In the genomic region with DNA sequence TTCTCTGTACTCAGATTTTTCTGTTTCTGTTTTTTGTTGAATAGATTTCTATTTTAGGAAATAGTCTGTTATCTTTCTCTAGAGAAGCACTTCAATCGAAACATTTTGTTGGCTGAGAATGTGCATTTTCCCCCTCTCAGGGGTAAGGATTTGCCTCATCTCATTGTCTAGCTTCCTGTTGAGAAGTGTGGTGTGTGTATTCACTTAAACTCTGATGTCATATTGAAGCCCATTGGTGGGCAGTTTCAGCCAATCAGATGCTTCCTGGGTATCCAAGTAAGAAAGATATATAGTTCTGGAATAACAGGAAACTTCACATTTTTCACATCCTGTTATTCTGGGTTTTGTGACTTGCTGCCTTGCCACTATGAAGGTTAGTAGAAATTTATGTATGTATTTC, we compare ENCODE assay signal across 1 cellular context.
TF ChIP-seq lines count a peak whose summit lies in the region.

No MANE protein-coding gene starts in this region.

TF ChIP-seq in GM12878, 131 proteins besides CTCF, POLR2A, EP300 and RAD21 (continued from another document):
- 0 out of 2 replicates have a peak, but pooled peaks have one; percentile 24 for TF ChIP-seq PML (IDR thresholded peaks at IDR 0.05; ENCODE audit: low read length)
- TF ChIP-seq MEF2A (IDR thresholded peaks at IDR 0.05; ENCODE audit: insufficient read depth, low read depth, low read length) = peak; percentile 86
- TF ChIP-seq TBL1XR1 (IDR thresholded peaks at IDR 0.05; ENCODE audit: low read depth, low read length) = 0 out of 2 replicates have a peak, but pooled peaks have one; percentile 3
- no peak for TF ChIP-seq POLR2AphosphoS5 (IDR thresholded peaks at IDR 0.05; ENCODE audit: low read length)
- peak; percentile 46; the same call in 1 of the 2 replicates for TF ChIP-seq RUNX3 (IDR thresholded peaks at IDR 0.05; ENCODE audit: low read length)
- TF ChIP-seq IKZF2 (IDR thresholded peaks at IDR 0.05) = no peak; a peak in 2 of 4 replicates
- 0 out of 4 replicates have a peak, but pooled peaks of 1 of the 2 experiments have one; percentile 14 for TF ChIP-seq BHLHE40 (IDR thresholded peaks at IDR 0.05; ENCODE audit: borderline replicate concordance in 1 of 2, low read depth in 2 of 2, low read length in 1 of 2)
- TF ChIP-seq FOXM1 (IDR thresholded peaks at IDR 0.05; ENCODE audit: low read depth, low read length) = peak; percentile 56; the same call in 1 of the 2 replicates
- TF ChIP-seq, protein P1, sequence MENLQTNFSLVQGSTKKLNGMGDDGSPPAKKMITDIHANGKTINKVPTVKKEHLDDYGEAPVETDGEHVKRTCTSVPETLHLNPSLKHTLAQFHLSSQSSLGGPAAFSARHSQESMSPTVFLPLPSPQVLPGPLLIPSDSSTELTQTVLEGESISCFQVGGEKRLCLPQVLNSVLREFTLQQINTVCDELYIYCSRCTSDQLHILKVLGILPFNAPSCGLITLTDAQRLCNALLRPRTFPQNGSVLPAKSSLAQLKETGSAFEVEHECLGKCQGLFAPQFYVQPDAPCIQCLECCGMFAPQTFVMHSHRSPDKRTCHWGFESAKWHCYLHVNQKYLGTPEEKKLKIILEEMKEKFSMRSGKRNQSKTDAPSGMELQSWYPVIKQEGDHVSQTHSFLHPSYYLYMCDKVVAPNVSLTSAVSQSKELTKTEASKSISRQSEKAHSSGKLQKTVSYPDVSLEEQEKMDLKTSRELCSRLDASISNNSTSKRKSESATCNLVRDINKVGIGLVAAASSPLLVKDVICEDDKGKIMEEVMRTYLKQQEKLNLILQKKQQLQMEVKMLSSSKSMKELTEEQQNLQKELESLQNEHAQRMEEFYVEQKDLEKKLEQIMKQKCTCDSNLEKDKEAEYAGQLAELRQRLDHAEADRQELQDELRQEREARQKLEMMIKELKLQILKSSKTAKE (IDR thresholded peaks at IDR 0.05; ENCODE audit: low read depth, poor library complexity, severe bottlenecking) = no peak
- peak; percentile 15 for TF ChIP-seq MEF2B (IDR thresholded peaks at IDR 0.05; ENCODE audit: partially characterized antibody, poor library complexity, severe bottlenecking)
- TF ChIP-seq, protein P2, sequence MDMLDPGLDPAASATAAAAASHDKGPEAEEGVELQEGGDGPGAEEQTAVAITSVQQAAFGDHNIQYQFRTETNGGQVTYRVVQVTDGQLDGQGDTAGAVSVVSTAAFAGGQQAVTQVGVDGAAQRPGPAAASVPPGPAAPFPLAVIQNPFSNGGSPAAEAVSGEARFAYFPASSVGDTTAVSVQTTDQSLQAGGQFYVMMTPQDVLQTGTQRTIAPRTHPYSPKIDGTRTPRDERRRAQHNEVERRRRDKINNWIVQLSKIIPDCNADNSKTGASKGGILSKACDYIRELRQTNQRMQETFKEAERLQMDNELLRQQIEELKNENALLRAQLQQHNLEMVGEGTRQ (IDR thresholded peaks at IDR 0.05; ENCODE audit: borderline replicate concordance, low read depth, low read length) = no peak
- TF ChIP-seq CREM (IDR thresholded peaks at IDR 0.05; ENCODE audit: low read depth) = 0 out of 2 replicates have a peak, but pooled peaks have one; percentile 37
- no peak for TF ChIP-seq CHD4 (IDR thresholded peaks at IDR 0.05)
- no peak for TF ChIP-seq NRF1 (conservative IDR thresholded peaks at IDR 0.05; ENCODE audit: low read depth, low read length)
- 0 out of 2 replicates have a peak, but pooled peaks have one; percentile 8 for TF ChIP-seq EED (IDR thresholded peaks at IDR 0.05; ENCODE audit: low read depth)
- peak; percentile 70 for TF ChIP-seq NFIC (IDR thresholded peaks at IDR 0.05; ENCODE audit: low read depth, low read length)
- TF ChIP-seq IRF4 (IDR thresholded peaks at IDR 0.05; ENCODE audit: low read depth, low read length) = no peak
- peak; percentile 61 for TF ChIP-seq CREB1 (IDR thresholded peaks at IDR 0.05; ENCODE audit: low read depth)
- TF ChIP-seq, protein P3, sequence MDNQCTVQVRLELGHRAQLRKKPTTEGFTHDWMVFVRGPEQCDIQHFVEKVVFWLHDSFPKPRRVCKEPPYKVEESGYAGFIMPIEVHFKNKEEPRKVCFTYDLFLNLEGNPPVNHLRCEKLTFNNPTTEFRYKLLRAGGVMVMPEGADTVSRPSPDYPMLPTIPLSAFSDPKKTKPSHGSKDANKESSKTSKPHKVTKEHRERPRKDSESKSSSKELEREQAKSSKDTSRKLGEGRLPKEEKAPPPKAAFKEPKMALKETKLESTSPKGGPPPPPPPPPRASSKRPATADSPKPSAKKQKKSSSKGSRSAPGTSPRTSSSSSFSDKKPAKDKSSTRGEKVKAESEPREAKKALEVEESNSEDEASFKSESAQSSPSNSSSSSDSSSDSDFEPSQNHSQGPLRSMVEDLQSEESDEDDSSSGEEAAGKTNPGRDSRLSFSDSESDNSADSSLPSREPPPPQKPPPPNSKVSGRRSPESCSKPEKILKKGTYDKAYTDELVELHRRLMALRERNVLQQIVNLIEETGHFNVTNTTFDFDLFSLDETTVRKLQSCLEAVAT (IDR thresholded peaks at IDR 0.05) = no peak
